In genomic region chr9:4548796-4549725, GRCh38 we compare ENCODE assay signal across 10 cellular contexts. TPM values are rescaled to one million over a fixed set of nuclear protein-coding genes. Genes with fewer than 3 reads are reported as not detected.
DNase-seq lines count a peak whose midpoint lies in the region; ATAC-seq and TF ChIP-seq lines count a peak whose summit lies in the region.
"Had no signal": no experiment of that assay in that cellular context is flagged by ENCODE, and none has a peak within 500 bp of the region (broad histone marks: within the 10 kb centered on the region; RNA-seq: fewer than 3 reads in every experiment).

No MANE protein-coding gene starts in this region.

- H3K4me3 ChIP-seq in OCI-LY3 (ENCODE audit: low read length), result no peak overlapping the region
- no peak overlapping the region for H3K4me3 ChIP-seq in suprapubic skin
- H3K4me3 ChIP-seq: ascending aorta had no signal

- peak; percentile 3 for DNase-seq in DMS53 (lab: John Stamatoyannopoulos, UW)
- DNase-seq in DMS53 treated with DMSO at 0.1 percent for 48 hours (lab: John Stamatoyannopoulos, UW; ENCODE audit: unreplicated experiment), result no peak
- DNase-seq in Right ventricle myocardium superior, result peak; percentile 47
- DNase-seq in stimulated activated CD8-positive, alpha-beta memory T cell treated with anti-CD3 and anti-CD28 coated beads, Interleukin-4, amount 100 ng/mL, for 48 hours, result peak; percentile 29
- DNase-seq in occipital lobe (lab: John Stamatoyannopoulos, UW), result no peak
- DNase-seq in suprapubic skin (ENCODE audit: low spot score in 2 of 2), result no peak
- DNase-seq: naive B cell had no signal

- H3K27me3 ChIP-seq in OCI-LY3 (ENCODE audit: low read depth, low read length) (peaks cover 4% of the 10 kb centered on the region; the same call in 1 of the 2 replicates), suprapubic skin (no peaks in the 10 kb centered on the region)
- H3K27me3 ChIP-seq: ascending aorta had no signal

- no peak for TF ChIP-seq POLR2A in suprapubic skin (IDR thresholded peaks at IDR 0.05)

- H3K36me3 ChIP-seq in OCI-LY3 (replicated peaks; ENCODE audit: low read depth, low read length) (no peaks in the 10 kb centered on the region), suprapubic skin (no peaks in the 10 kb centered on the region)
- H3K36me3 ChIP-seq: ascending aorta had no signal

- no peaks in the 10 kb centered on the region for H4K20me1 ChIP-seq in OCI-LY3 (ENCODE audit: insufficient read depth, low read length)

- H3K79me2 ChIP-seq in OCI-LY3 (ENCODE audit: low read length), result no peaks in the 10 kb centered on the region

- H3K9ac ChIP-seq in OCI-LY3 (ENCODE audit: low read length), result no peak overlapping the region

- peak; percentile 79 for TF ChIP-seq CTCF in OCI-LY3 (IDR thresholded peaks at IDR 0.05; ENCODE audit: low read depth, low read length)
- TF ChIP-seq CTCF in suprapubic skin (IDR thresholded peaks at IDR 0.05), result no peak

- H3K27ac ChIP-seq in OCI-LY3 (ENCODE audit: low read length), result no peak overlapping the region
- H3K27ac ChIP-seq in suprapubic skin, result no peak overlapping the region

- intact Hi-C loops in Right ventricle myocardium superior (cut with DNase I), result no loop called here

- no peak overlapping the region for H3K4me2 ChIP-seq in OCI-LY3 (ENCODE audit: low read length)

- ATAC-seq in Right ventricle myocardium superior (ENCODE audit: poor library complexity) (peak; percentile 25), HG03139 (IDR thresholded peaks at IDR 0.05; ENCODE audit: unreplicated experiment) (no peak)

- H2AFZ ChIP-seq in OCI-LY3 (ENCODE audit: low read depth, low read length), result no peak overlapping the region; the same call in 1 of the 2 replicates

- H3K9me3 ChIP-seq in OCI-LY3 (ENCODE audit: insufficient read depth, low read length) (no peaks in the 10 kb centered on the region), suprapubic skin (no peaks in the 10 kb centered on the region)
- H3K9me3 ChIP-seq: ascending aorta had no signal

- H3K4me1 ChIP-seq in OCI-LY3 (ENCODE audit: low read length) (peaks cover 30% of the 10 kb centered on the region), suprapubic skin (no peaks in the 10 kb centered on the region)

- WGBS in suprapubic skin, result 82% methylated on average over 10 of the region's 11 CpGs

- no peak for TF ChIP-seq EP300 in suprapubic skin (IDR thresholded peaks at IDR 0.05)

RNA-seq across cellular contexts. Expression of gene SLC1A1, which starts 58.8 kb away (rescaled TPM):
- 2.5 TPM for total RNA-seq in Right ventricle myocardium superior
- 54.7 TPM for total RNA-seq in occipital lobe
- 1 to 10 TPM; 1.0 to 2.4 (median 1.6) TPM for total RNA-seq in suprapubic skin

Comparison
In these comparisons a context has a peak if more than half of its experiments do, and no peak if none do; other contexts are left out.
1. DNase-seq: peak in DMS53 (single experiment), Right ventricle myocardium superior (single experiment) and stimulated activated CD8-positive, alpha-beta memory T cell treated with anti-CD3 and anti-CD28 coated beads, Interleukin-4, amount 100 ng/mL, for 48 hours (single experiment); none in DMS53 treated with DMSO at 0.1 percent for 48 hours (single experiment), occipital lobe (single experiment) and suprapubic skin (0 of 2).
2. RNA of gene SLC1A1, which starts 58.8 kb away (total RNA-seq): 54.7 TPM in occipital lobe (single experiment); 2.5 TPM in Right ventricle myocardium superior (single experiment) and 1.0 to 2.4 TPM in suprapubic skin; every median in the first group is over 10 times any median in the second.